In the genomic region with DNA sequence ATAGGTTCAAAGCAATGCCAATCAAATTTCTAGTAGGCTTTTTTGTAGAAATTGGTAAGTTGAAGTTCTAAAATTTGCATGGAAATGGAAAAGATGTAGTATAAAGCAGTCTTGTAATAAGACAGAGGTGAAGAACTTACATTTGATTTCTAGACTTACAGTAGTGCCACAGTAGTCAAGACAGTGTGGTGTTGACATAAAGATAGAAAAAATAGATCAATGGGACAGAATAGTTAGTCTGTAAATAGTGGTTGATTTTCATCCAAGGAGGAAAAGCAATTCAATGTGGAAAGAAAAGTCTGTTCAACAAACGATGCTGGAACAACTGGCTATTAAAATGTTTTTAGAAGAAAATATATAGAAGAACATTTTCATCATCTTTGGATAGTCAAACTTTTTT, we compare ENCODE assay signal across 28 cellular contexts.
"Had no signal": no experiment of that assay in that cellular context is flagged by ENCODE, and none has a peak within 500 bp of the region (broad histone marks: within the 10 kb centered on the region; RNA-seq: fewer than 3 reads in every experiment).

No MANE protein-coding gene starts in this region.

- DNase-seq: natural killer cell; occipital lobe; ovary; posterior cingulate gyrus; psoas muscle; right cardiac atrium; spleen; stimulated activated CD4-positive, alpha-beta T cell treated with anti-CD3 and anti-CD28 coated beads, Interleukin-12 subunit alpha, Interleukin-12 subunit beta, amount 100 ng/mL, for 4 hours; stimulated activated CD4-positive, alpha-beta T cell treated with anti-CD3 and anti-CD28 coated beads, Interleukin-1b, Interleukin-23, amount 100 ng/mL, for 48 hours; stimulated activated CD4-positive, alpha-beta T cell treated with anti-CD3 and anti-CD28 coated beads, Interleukin-4, amount 100 ng/mL, for 1 hour; stimulated activated CD4-positive, alpha-beta T cell treated with anti-CD3 and anti-CD28 coated beads, Interleukin-4, amount 100 ng/mL, for 4 hours; stimulated activated CD8-positive, alpha-beta memory T cell treated with anti-CD3 and anti-CD28 coated beads, Interleukin-4, amount 100 ng/mL, for 48 hours; stimulated activated naive CD4-positive, alpha-beta T cell; stimulated activated naive CD8-positive, alpha-beta T cell treated with anti-CD3 and anti-CD28 coated beads, Interleukin-15, amount 100 ng/mL, for 72 hours; stimulated activated naive CD8-positive, alpha-beta T cell treated with anti-CD3 and anti-CD28 coated beads, Interleukin-15, Interleukin-2, amounts not matched to agents 100 U/mL and 50 U/mL, for 24 hours; substantia nigra; testis; tibial artery; transverse colon; upper lobe of right lung; uterus had no signal

- H3K27me3 ChIP-seq: neural progenitor cell, ovary, spleen, suprapubic skin, testis, tibial artery, transverse colon, upper lobe of right lung, uterus had no signal

- H3K4me2 ChIP-seq: neural progenitor cell, smooth muscle cell had no signal

- H3K4me1 ChIP-seq: neural progenitor cell, parathyroid adenoma, psoas muscle, spleen, suprapubic skin, testis, tibial artery, transverse colon, upper lobe of right lung, uterus had no signal

- H3K36me3 ChIP-seq: neural progenitor cell, ovary, suprapubic skin, tibial artery, transverse colon, upper lobe of right lung, uterus had no signal

- H3K27ac ChIP-seq: neural progenitor cell, ovary, parathyroid adenoma, psoas muscle, skin epidermis, spleen, suprapubic skin, testis, tibial artery, transverse colon, upper lobe of right lung, uterus had no signal

- H3K79me2 ChIP-seq: parathyroid adenoma had no signal

- H2AFZ ChIP-seq: neural progenitor cell, parathyroid adenoma had no signal

- H3K9me3 ChIP-seq: ovary, psoas muscle, suprapubic skin, testis, tibial artery, transverse colon, upper lobe of right lung, uterus had no signal

- ATAC-seq: natural killer cell; psoas muscle; right cardiac atrium; sciatic nerve; stimulated activated memory B cell treated with anti-CD40 and anti-IgM and Interleukin-4, amounts not matched to agents 10 μg/mL and 1 μg/mL and 100 μg/mL, for 72 hours; stimulated activated naive CD8-positive, alpha-beta T cell treated with anti-CD3 and anti-CD28 coated beads, Interleukin-15, amount 100 ng/mL, for 72 hours; stimulated activated naive CD8-positive, alpha-beta T cell treated with anti-CD3 and anti-CD28 coated beads, Interleukin-15, Interleukin-2, amounts not matched to agents 100 U/mL and 50 U/mL, for 24 hours; upper lobe of right lung had no signal

- H3K4me3 ChIP-seq: neural progenitor cell, ovary, psoas muscle, skin epidermis, smooth muscle cell, spleen, suprapubic skin, testis, tibial artery, transverse colon, upper lobe of right lung, uterus had no signal

- H3K9ac ChIP-seq: neural progenitor cell, parathyroid adenoma had no signal
